Comparison of ENCODE assay signal across 13 cellular contexts in the genomic region with DNA sequence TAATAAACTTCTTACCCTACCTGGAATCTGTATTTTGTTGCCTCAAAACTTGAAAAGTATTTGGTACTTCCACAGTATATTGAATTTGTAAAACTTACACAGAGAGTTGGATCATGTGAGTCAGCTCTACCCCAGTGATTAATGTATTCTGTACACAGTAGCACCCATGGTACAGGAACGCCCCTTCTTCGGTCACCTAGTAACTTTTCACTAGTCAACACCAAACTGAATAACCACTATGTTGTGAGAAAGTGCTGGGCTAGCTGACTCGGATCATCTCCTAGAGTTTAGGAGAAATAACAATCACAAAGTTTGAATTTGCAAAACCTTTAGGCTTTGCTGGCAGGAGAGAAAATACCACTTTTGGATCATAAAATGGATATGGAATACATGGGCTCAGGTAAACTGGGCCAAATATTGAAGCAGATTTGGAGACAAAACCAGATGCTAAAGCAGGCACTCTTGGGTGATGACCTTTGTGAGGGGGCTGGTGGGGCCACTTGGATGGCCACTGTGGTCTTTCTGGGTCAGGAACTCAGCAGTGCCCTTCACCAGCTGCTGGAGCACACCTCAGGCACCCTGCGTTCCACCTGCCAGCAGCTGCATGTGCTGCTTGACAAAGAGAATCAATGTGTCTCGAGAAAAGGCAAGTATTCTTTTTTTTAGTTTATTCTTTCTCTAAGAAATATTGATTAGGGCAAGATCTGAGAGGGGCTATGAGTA. TPM values are rescaled to one million over a fixed set of nuclear protein-coding genes. Genes with fewer than 3 reads are reported as not detected.
DNase-seq lines count a peak whose midpoint lies in the region; ATAC-seq and TF ChIP-seq lines count a peak whose summit lies in the region.
"Had no signal": no experiment of that assay in that cellular context is flagged by ENCODE, and none has a peak within 500 bp of the region (broad histone marks: within the 10 kb centered on the region; RNA-seq: fewer than 3 reads in every experiment).

A gene (plus strand): TSS at position 233 of the 723 bp plus-strand sequence. CDS start 143 bp downstream, at position 376.

- H2AFZ ChIP-seq in neuronal stem cell (ENCODE audit: low read length): peak within 1 kb of the TSS; percentile 69

- CTCF ChIA-PET in CD4-positive, alpha-beta memory T cell (lab: Charles Lee; ENCODE audit: partially characterized antibody): interaction anchor here (0.8 to 1.0 kb wide), 2 partner anchors 38 kb away, joined by 3 to 5 read pairs; no protein-coding TSS in a partner anchor

- peak in 3 of 5 donors; percentile 13 to 44 (median 26) for DNase-seq in CD4-positive, alpha-beta memory T cell
- DNase-seq in HPDE6-E6E7 (ENCODE audit: extremely low spot score) (peak; percentile 53), neuronal stem cell (ENCODE audit: low spot score) (no peak), SIG-M5 (lab: John Stamatoyannopoulos, UW) (no peak), H7 (no peak)
- DNase-seq: COR-L47, KG1, lower lobe of right lung, NCI-H2081 treated with DMSO at 0.1 percent for 48 hours had no signal

- no peak within 1 kb of the TSS for H3K14ac ChIP-seq in neuronal stem cell (ENCODE audit: low read length)

- H3K9me3 Mint-ChIP-seq in CD4-positive, alpha-beta memory T cell: peaks cover 0 to 3% (median 0%) of the 10 kb centered on the region in 8 donors
- H3K9me3 Mint-ChIP-seq in brain: no peaks in the 10 kb centered on the region

- no peaks in the 10 kb centered on the region for H3K36me3 ChIP-seq in CD4-positive, alpha-beta memory T cell (ENCODE audit: insufficient read depth, low read length)
- no peaks in the 10 kb centered on the region for H3K36me3 ChIP-seq in neuronal stem cell (replicated peaks in 1 of 2; ENCODE audit: control insufficient read depth in 2 of 2, insufficient read depth in 2 of 2, low read length in 2 of 2)
- no peaks in the 10 kb centered on the region for H3K36me3 ChIP-seq in H7 (replicated peaks; ENCODE audit: control insufficient read depth, insufficient read depth, low read length)
- H3K36me3 ChIP-seq: HAP-1, lower lobe of right lung had no signal

- no peak within 1 kb of the TSS for H4K8ac ChIP-seq in neuronal stem cell (ENCODE audit: low read depth, low read length)

- H3K27ac Mint-ChIP-seq in CD4-positive, alpha-beta memory T cell: peak within 1 kb of the TSS; percentile 55 to 86 (median 72)
- peak within 1 kb of the TSS in 4 of 5 experiments; percentile 21 to 87 (median 24) for H3K27ac Mint-ChIP-seq in brain

- H3K4me2 ChIP-seq in neuronal stem cell (ENCODE audit: insufficient read depth, low read length, poor library complexity, severe bottlenecking): no peak within 1 kb of the TSS

- no peak within 1 kb of the TSS for H2BK120ac ChIP-seq in neuronal stem cell (ENCODE audit: low read depth, low read length)

- H3K79me1 ChIP-seq in neuronal stem cell (ENCODE audit: low read depth, low read length): no peaks in the 10 kb centered on the region

- no peak within 1 kb of the TSS for H3K23ac ChIP-seq in neuronal stem cell (ENCODE audit: low read depth, low read length, poor library complexity)

- peak within 1 kb of the TSS; percentile 43 to 72 (median 58) for H3K4me3 Mint-ChIP-seq in CD4-positive, alpha-beta memory T cell
- peak within 1 kb of the TSS in 1 of 5 experiments; percentile 70 for H3K4me3 Mint-ChIP-seq in brain

- H3K27me3 Mint-ChIP-seq in CD4-positive, alpha-beta memory T cell: no peaks in the 10 kb centered on the region
- H3K27me3 Mint-ChIP-seq in brain: peaks cover 3% of the 10 kb centered on the region

- peaks cover 0 to 3% of the 10 kb centered on the region in 2 donors for H3K36me3 Mint-ChIP-seq in CD4-positive, alpha-beta memory T cell
- H3K36me3 Mint-ChIP-seq in brain: no peaks in the 10 kb centered on the region

- H3K27ac ChIP-seq in CD4-positive, alpha-beta memory T cell (ENCODE audit: low read depth, low read length): no peak within 1 kb of the TSS
- no peak within 1 kb of the TSS for H3K27ac ChIP-seq in neuronal stem cell (replicated peaks; ENCODE audit: low read length)
- H3K27ac ChIP-seq: coronary artery, lower lobe of right lung had no signal

- no peak within 1 kb of the TSS for H2BK15ac ChIP-seq in neuronal stem cell (ENCODE audit: low read length)

- no peak within 1 kb of the TSS for H3K9ac ChIP-seq in neuronal stem cell (ENCODE audit: low read depth, low read length, poor library complexity)

- no peak for TF ChIP-seq CTCF in brain (conservative IDR thresholded peaks at IDR 0.05)

- no peak for ATAC-seq in HG03342 (IDR thresholded peaks at IDR 0.05; ENCODE audit: unreplicated experiment)

- no CpG with 5 or more reads among the region's 5 CpGs for WGBS in neuronal stem cell (ENCODE audit: extremely low coverage in 2 of 2, insufficient read length in 2 of 2, insufficient replicate concordance in 1 of 2), 2 donors

- intact Hi-C loops in CD4-positive, alpha-beta memory T cell (cut with micrococcal nuclease): no loop called here

- no peak within 1 kb of the TSS for H3K18ac ChIP-seq in neuronal stem cell (ENCODE audit: low read length)

- H3K9me3 ChIP-seq in CD4-positive, alpha-beta memory T cell (ENCODE audit: control insufficient read depth in 1 of 2, low read length in 2 of 2): no peaks in the 10 kb centered on the region
- no peaks in the 10 kb centered on the region for H3K9me3 ChIP-seq in neuronal stem cell (replicated peaks in 1 of 2; ENCODE audit: control insufficient read depth in 2 of 2, insufficient read depth in 1 of 2, low read depth in 1 of 2, low read length in 2 of 2)
- H3K9me3 ChIP-seq: HAP-1, lower lobe of right lung had no signal

- no peak within 1 kb of the TSS for H3K4ac ChIP-seq in neuronal stem cell (ENCODE audit: low read length)

- no peak within 1 kb of the TSS for H2AK5ac ChIP-seq in neuronal stem cell (ENCODE audit: low read depth, low read length)

- no peak within 1 kb of the TSS for H2BK12ac ChIP-seq in neuronal stem cell (ENCODE audit: low read length)

- H4K91ac ChIP-seq in neuronal stem cell (ENCODE audit: low read depth, low read length, poor library complexity): no peak within 1 kb of the TSS

- no peak within 1 kb of the TSS for H2BK5ac ChIP-seq in neuronal stem cell (ENCODE audit: low read length)

- H3K27me3 ChIP-seq in CD4-positive, alpha-beta memory T cell (ENCODE audit: insufficient read depth, low read length): no peaks in the 10 kb centered on the region
- H3K27me3 ChIP-seq in neuronal stem cell (ENCODE audit: control insufficient read depth in 3 of 3, insufficient read depth in 3 of 3, low read depth in 1 of 3, low read length in 3 of 3): no peaks in the 10 kb centered on the region
- no peaks in the 10 kb centered on the region for H3K27me3 ChIP-seq in H7 (ENCODE audit: control insufficient read depth, insufficient read depth, low read length)

- H3K4me1 ChIP-seq in CD4-positive, alpha-beta memory T cell (ENCODE audit: insufficient read depth, low read length): peaks cover 41% of the 10 kb centered on the region
- peaks cover 5 to 27% of the 10 kb centered on the region in 2 donors for H3K4me1 ChIP-seq in neuronal stem cell (ENCODE audit: control insufficient read depth in 2 of 2, insufficient read depth in 1 of 2, low read depth in 1 of 2, low read length in 2 of 2)
- H3K4me1 ChIP-seq: HAP-1 had no signal

- no peak within 1 kb of the TSS for H3K4me3 ChIP-seq in CD4-positive, alpha-beta memory T cell (ENCODE audit: low read length in 2 of 2)
- no peak within 1 kb of the TSS for H3K4me3 ChIP-seq in neuronal stem cell (ENCODE audit: low read length in 2 of 2)
- no peak within 1 kb of the TSS for H3K4me3 ChIP-seq in H7 (ENCODE audit: insufficient read depth, low read depth, low read length)
- H3K4me3 ChIP-seq: coronary artery, HAP-1, lower lobe of right lung had no signal

- POLR2A ChIA-PET in CD4-positive, alpha-beta memory T cell (lab: Charles Lee; ENCODE audit: partially characterized antibody): interaction anchor here (1.0 to 8.0 kb wide), 5 partner anchors 13 to 39 kb away, joined by 5 to 130 read pairs (median 8); a partner anchor contains a TSS

- H3K4me1 Mint-ChIP-seq in CD4-positive, alpha-beta memory T cell: peaks cover 25 to 67% (median 33%) of the 10 kb centered on the region in 4 donors
- H3K4me1 Mint-ChIP-seq in brain: peaks cover 59% of the 10 kb centered on the region

RNA-seq across cellular contexts. Expression of the gene that starts here (rescaled TPM):
- 1 to 10 TPM; 1.2 to 1.4 TPM for total RNA-seq in CD4-positive, alpha-beta memory T cell
- under 1 TPM in 1 of 2 donors, not detected in 1; 0.16 TPM for polyA plus RNA-seq in CD4-positive, alpha-beta memory T cell
- 0.12 TPM for polyA plus RNA-seq in brain (ENCODE audit: insufficient read depth, low read depth, low replicate concordance)
- not detected for polyA plus RNA-seq in neuronal stem cell (2013, experiment 1 of 2)
- not detected for polyA plus RNA-seq in neuronal stem cell (2013, experiment 2 of 2)
- total RNA-seq in H7 (2014; rRNA removed; shearing (Covaris generic)): not detected in 2 replicates

Comparison
In these comparisons a context has a peak if more than half of its experiments do, and no peak if none do; other contexts are left out.
1. DNase-seq: peak in CD4-positive, alpha-beta memory T cell (3 of 5) and HPDE6-E6E7 (single experiment); none in neuronal stem cell (single experiment), SIG-M5 (single experiment) and H7 (single experiment).